ENCODE assay signal across 8 cellular contexts in genomic region chr6:127266892-127267741, GRCh38. TPM values are rescaled to one million over a fixed set of nuclear protein-coding genes. Genes with fewer than 3 reads are reported as not detected.
DNase-seq lines count a peak whose midpoint lies in the region; ATAC-seq, FAIRE-seq and TF ChIP-seq lines count a peak whose summit lies in the region.

No MANE protein-coding gene starts in this region.

- no peak for TF ChIP-seq CTCF in pancreas (IDR thresholded peaks at IDR 0.05)

- peak overlapping the region; percentile 74 for H3K27ac ChIP-seq in SJSA1
- H3K27ac ChIP-seq in pancreas: peak overlapping the region; percentile 97 to 100 (median 98)
- H3K27ac ChIP-seq in urinary bladder (ENCODE audit: low read depth): peak overlapping the region; percentile 100

- H3K36me3 ChIP-seq in SJSA1 (peaks cover 6% of the 10 kb centered on the region), pancreas (no peaks in the 10 kb centered on the region), urinary bladder (ENCODE audit: insufficient read depth) (no peaks in the 10 kb centered on the region)

- H3K4me1 ChIP-seq in SJSA1 (replicated peaks): peaks cover 12% of the 10 kb centered on the region
- H3K4me1 ChIP-seq in pancreas: peaks cover 0 to 30% (median 17%) of the 10 kb centered on the region in 3 donors
- H3K4me1 ChIP-seq in urinary bladder (ENCODE audit: insufficient read depth): no peaks in the 10 kb centered on the region

- H3K4me3 ChIP-seq in SJSA1 (peak overlapping the region; percentile 91), pancreas (peak overlapping the region; percentile 70 to 90 (median 88)), urinary bladder (ENCODE audit: low read depth, low read length) (peak overlapping the region; percentile 90)

- DNase-seq in DMS53 treated with DMSO at 0.1 percent for 48 hours (lab: John Stamatoyannopoulos, UW; ENCODE audit: unreplicated experiment) (peak; percentile 29), HS-5 (ENCODE audit: low read depth) (peak; percentile 28), SJSA1 (ENCODE audit: low read depth in 1 of 2, low spot score in 2 of 2) (peak; percentile 57 to 87), glomerular visceral epithelial cell (ENCODE audit: extremely low spot score) (peak; percentile 59), pancreas (peak; percentile 40 to 84 (median 64))
- DNase-seq in activated naive CD4-positive, alpha-beta T cell treated with Interleukin-2 at 50 U/mL for 16 hours: peak; percentile 57

- ATAC-seq in GM21367 (IDR thresholded peaks at IDR 0.05; ENCODE audit: unreplicated experiment) (peak; percentile 70), pancreas (peak; percentile 76 to 89 (median 82))

- 0 out of 2 replicates have a peak, but pooled peaks cover 4% of the 10 kb centered on the region for H3K27me3 ChIP-seq in SJSA1 (replicated peaks)
- H3K27me3 ChIP-seq in pancreas: no peaks in the 10 kb centered on the region

- FAIRE-seq in pancreas (lab: Jason Lieb, UNC): no peak

- 0 to 1% methylated on average over 56 to 67 of the region's 67 CpGs for WGBS in pancreas, 2 donors
- WGBS in urinary bladder: under 1% methylated on average over 67 of the region's 67 CpGs

- intact Hi-C loops in pancreas (cut with DNase I): no loop called here

- H3K9me3 ChIP-seq in SJSA1 (replicated peaks): no peaks in the 10 kb centered on the region
- H3K9me3 ChIP-seq in pancreas: no peaks in the 10 kb centered on the region

RNA-seq across cellular contexts. Expression of gene RNF146, which starts 0.5 kb away (rescaled TPM):
- 34.3 and 36.2 TPM in 2 replicates for total RNA-seq in SJSA1 (2014; rRNA removed; shearing (Covaris generic))
- total RNA-seq in pancreas (10 to 100 TPM in 4 of 6 donors, 1 to 10 TPM in 2; 8.7 to 24.7 (median 13.1) TPM), urinary bladder (70.1 TPM)
- polyA plus RNA-seq in pancreas (10 to 100 TPM; 17.0 to 28.6 TPM), urinary bladder (45.8 TPM)

Comparison
In these comparisons a context has a peak if more than half of its experiments do, and no peak if none do; other contexts are left out.
1. Peak in every context shown above with its lines: DNase-seq, ATAC-seq, H3K4me3 ChIP-seq and H3K27ac ChIP-seq.